34 cellular contexts compared by ENCODE assay signal in the genomic region with DNA sequence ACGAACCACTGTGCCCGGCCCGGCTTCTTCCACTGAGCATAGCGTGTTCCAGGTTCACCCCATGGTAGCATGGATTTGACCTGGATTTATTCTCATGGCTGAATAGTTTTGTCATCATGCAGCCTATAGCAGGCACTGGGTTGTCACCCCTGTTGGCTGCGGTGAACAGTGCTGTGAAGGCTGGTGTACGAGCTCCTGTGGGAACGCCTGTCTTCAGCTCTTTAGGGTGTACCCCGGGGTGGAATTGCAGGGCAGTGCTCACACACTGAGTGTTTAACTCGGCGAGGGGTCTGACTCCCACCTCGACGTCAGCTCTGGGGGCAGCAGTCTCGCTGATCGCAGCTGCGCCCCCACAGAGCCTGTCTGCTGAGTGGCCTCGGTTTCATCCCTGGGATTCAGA.
"Had no signal": no experiment of that assay in that cellular context is flagged by ENCODE, and none has a peak within 500 bp of the region (broad histone marks: within the 10 kb centered on the region; RNA-seq: fewer than 3 reads in every experiment).

No MANE protein-coding gene starts in this region.

- H3K27me3 ChIP-seq: MG63 had no signal

- H3K36me3 ChIP-seq: MG63 had no signal

- DNase-seq: Karpas-422, Kasumi-1, KG1, MG63, MM.1S, MV-4-11, NCI-H1048, NCI-H1092, NCI-H1092 treated with DMSO at 0.1 percent for 48 hours, NCI-H1105, NCI-H1105 treated with DMSO at 0.1 percent for 48 hours, NCI-H1417, NCI-H1417 treated with DMSO at 0.1 percent for 48 hours, NCI-H1436, NCI-H1436 treated with DMSO at 0.1 percent for 48 hours, NCI-H146, NCI-H1694, NCI-H1694 treated with DMSO at 0.1 percent for 48 hours, NCI-H187, NCI-H187 treated with DMSO at 0.1 percent for 48 hours, NCI-H1930, NCI-H2029, NCI-H2029 treated with DMSO at 0.1 percent for 48 hours, NCI-H2081, NCI-H2081 treated with DMSO at 0.1 percent for 48 hours, NCI-H2107, NCI-H2171, NCI-H2171 treated with DMSO at 0.1 percent for 48 hours, NCI-H2227 treated with DMSO at 0.1 percent for 48 hours, NCI-H226, NCI-H345, NCI-H446, NCI-H446 treated with DMSO at 0.1 percent for 48 hours had no signal

- H3K9ac ChIP-seq: KMS-11 had no signal

- H3K4me2 ChIP-seq: KMS-11 had no signal

- H3K9me3 ChIP-seq: MG63 had no signal

- H3K4me3 ChIP-seq: MG63 had no signal

- H3K27ac ChIP-seq: KMS-11 had no signal
